In genomic region chr4:118350961-118351360, GRCh38 we compare ENCODE assay signal across 2 cellular contexts.
TF ChIP-seq lines count a peak whose summit lies in the region.

No MANE protein-coding gene starts in this region.

TF ChIP-seq in SK-N-SH, 30 proteins besides CTCF, POLR2A, EP300 and RAD21:
- TF ChIP-seq RFX5 (IDR thresholded peaks at IDR 0.05; ENCODE audit: low read length): no peak
- peak; percentile 11; the same call in 1 of the 2 replicates for TF ChIP-seq NFIC (IDR thresholded peaks at IDR 0.05; ENCODE audit: borderline replicate concordance)

TF ChIP-seq in GM23338, 12 proteins besides CTCF, POLR2A, EP300 and RAD21:
- TF ChIP-seq ETS1 (IDR thresholded peaks at IDR 0.05) (no peak), ZNF462 (CRISPR knock-in tag; IDR thresholded peaks at IDR 0.05) (no peak)
